ENCODE assay signal across 25 cellular contexts in genomic region chr12:120429368-120429767, GRCh38.
"Had no signal": no experiment of that assay in that cellular context is flagged by ENCODE, and none has a peak within 500 bp of the region (broad histone marks: within the 10 kb centered on the region; RNA-seq: fewer than 3 reads in every experiment).

No MANE protein-coding gene starts in this region.

- H3K4me3 Mint-ChIP-seq: activated naive CD8-positive, alpha-beta T cell; naive B cell had no signal

- H3K9me3 Mint-ChIP-seq: naive B cell had no signal

- H3K4me1 ChIP-seq: adrenal gland, body of pancreas, parathyroid adenoma, right atrium auricular region, tibial artery, uterus had no signal

- H3K9me3 ChIP-seq: adrenal gland, body of pancreas, heart right ventricle, right atrium auricular region, suprapubic skin, tibial artery, uterus had no signal

- H3K27me3 Mint-ChIP-seq: activated naive CD8-positive, alpha-beta T cell had no signal

- H3K27ac Mint-ChIP-seq: activated naive CD8-positive, alpha-beta T cell had no signal

- DNase-seq: activated CD4-positive, alpha-beta T cell treated with anti-CD3 and anti-CD28 coated beads for 4 hours; activated CD4-positive, alpha-beta T cell treated with anti-CD3 and anti-CD28 coated beads, Interleukin-2, amount 50 U/mL, for 4 hours; activated effector memory CD4-positive, alpha-beta T cell treated with Interleukin-2 at 50 U/mL for 16 hours; activated naive CD4-positive, alpha-beta T cell treated with Interleukin-2 at 50 U/mL for 16 hours; adrenal gland; aorta; body of pancreas; cortex of kidney; foreskin fibroblast; heart right ventricle; left ventricle myocardium superior; naive B cell; occipital lobe; stimulated activated CD4-positive, alpha-beta T cell treated with anti-CD3 and anti-CD28 coated beads, Interleukin-15, amount 100 ng/mL, for 24 hours; stimulated activated CD4-positive, alpha-beta T cell treated with anti-CD3 and anti-CD28 coated beads, Interleukin-2, amount 100 ng/mL, for 24 hours; stimulated activated naive CD4-positive, alpha-beta T cell; T-helper 9 cell; tibial artery; uterus had no signal

- H3K36me3 ChIP-seq: adrenal gland, cardiac muscle cell, heart right ventricle, right atrium auricular region, suprapubic skin, tibial artery, uterus had no signal

- H3K4me3 ChIP-seq: adrenal gland, body of pancreas, cardiac muscle cell, heart right ventricle, right atrium auricular region, suprapubic skin, tibial artery, uterus had no signal

- H3K27me3 ChIP-seq: adrenal gland, body of pancreas, cardiac muscle cell, right atrium auricular region, suprapubic skin, uterus had no signal

- ATAC-seq: esophagus mucosa had no signal

- H3K36me3 Mint-ChIP-seq: activated naive CD8-positive, alpha-beta T cell; naive B cell had no signal
